Comparison of ENCODE assay signal across 32 cellular contexts in genomic region chr10:51590802-51591201, GRCh38.
"Had no signal": no experiment of that assay in that cellular context is flagged by ENCODE, and none has a peak within 500 bp of the region (broad histone marks: within the 10 kb centered on the region; RNA-seq: fewer than 3 reads in every experiment).

No MANE protein-coding gene starts in this region.

- DNase-seq: activated CD4-positive, alpha-beta memory T cell treated with anti-CD3 and anti-CD28 coated beads, Interleukin-2, amount 10 ng/mL, durations not matched to agents 7 days and 5 days; activated CD4-positive, alpha-beta T cell treated with anti-CD3 and anti-CD28 coated beads for 36 hours; activated CD4-positive, alpha-beta T cell treated with anti-CD3 and anti-CD28 coated beads, Interleukin-2, amount 10 ng/mL, durations not matched to agents 24 days and 14 days; activated CD4-positive, CD25-positive, alpha-beta regulatory T cell; activated CD4-positive, CD25-positive, alpha-beta regulatory T cell treated with anti-CD3 and anti-CD28 coated beads, Interleukin-2, amount 50 U/mL, for 72 hours; activated CD8-positive, alpha-beta memory T cell treated with anti-CD3 and anti-CD28 coated beads, Interleukin-2, amount 50 U/mL, for 48 hours; activated gamma-delta T cell; activated naive CD4-positive, alpha-beta T cell treated with anti-CD3 and anti-CD28 coated beads, Interleukin-2, amount 50 U/mL, for 16 hours; activated naive CD4-positive, alpha-beta T cell treated with Interleukin-2 at 50 U/mL for 16 hours; activated T-cell treated with anti-CD3 and anti-CD28 coated beads for 4 hours; activated T-cell treated with anti-CD3 and anti-CD28 coated beads, Interleukin-2, amount 50 U/mL, for 24 hours; activated T-cell treated with anti-CD3 and anti-CD28 coated beads, Interleukin-2, amount 50 U/mL, for 72 hours; amniotic stem cell; anterior cingulate cortex; caudate nucleus; cortex of kidney; dermis blood vessel endothelial cell; effector CD4-positive, alpha-beta T cell; effector memory CD8-positive, alpha-beta T cell; erythroblast; foreskin keratinocyte; gastrocnemius medialis; glutamatergic neuron; heart left ventricle; T-helper 17 cell; T1000; WERI-Rb-1 had no signal

- H3K4me3 ChIP-seq: esophagus muscularis mucosa, gastrocnemius medialis, heart left ventricle had no signal

- H3K4me3 Mint-ChIP-seq: activated CD4-positive, alpha-beta memory T cell treated with anti-CD3 and anti-CD28 coated beads, Interleukin-2, amount 10 ng/mL, durations not matched to agents 7 days and 5 days; activated CD4-positive, alpha-beta T cell treated with anti-CD3 and anti-CD28 coated beads for 36 hours; activated CD4-positive, alpha-beta T cell treated with anti-CD3 and anti-CD28 coated beads, Interleukin-2, amount 10 ng/mL, durations not matched to agents 24 days and 14 days; activated naive CD8-positive, alpha-beta T cell; activated T-cell treated with anti-CD3 and anti-CD28 coated beads, Interleukin-2, amount 50 U/mL, for 24 hours; activated T-cell treated with anti-CD3 and anti-CD28 coated beads, Interleukin-2, amount 50 U/mL, for 72 hours; effector memory CD8-positive, alpha-beta T cell; T-helper 17 cell; T-helper 2 cell treated with Interferon-gamma antibody and Interleukin-4, amounts not matched to agents 5 μg/mL and 100 μg/mL, for 36 hours had no signal

- FAIRE-seq: astrocyte, colon had no signal

- H3K36me3 ChIP-seq: esophagus muscularis mucosa, gastrocnemius medialis, heart left ventricle, WERI-Rb-1 had no signal

- H3K9me3 ChIP-seq: esophagus muscularis mucosa, gastrocnemius medialis, heart left ventricle had no signal

- H3K9me3 Mint-ChIP-seq: activated CD4-positive, alpha-beta memory T cell treated with anti-CD3 and anti-CD28 coated beads, Interleukin-2, amount 10 ng/mL, durations not matched to agents 7 days and 5 days; activated CD4-positive, alpha-beta T cell treated with anti-CD3 and anti-CD28 coated beads, Interleukin-2, amount 10 ng/mL, durations not matched to agents 24 days and 14 days; activated T-cell treated with anti-CD3 and anti-CD28 coated beads, Interleukin-2, amount 50 U/mL, for 24 hours; activated T-cell treated with anti-CD3 and anti-CD28 coated beads, Interleukin-2, amount 50 U/mL, for 72 hours; effector memory CD8-positive, alpha-beta T cell; T-helper 2 cell treated with Interferon-gamma antibody and Interleukin-4, amounts not matched to agents 5 μg/mL and 100 μg/mL, for 36 hours had no signal

- ATAC-seq: activated CD4-positive, alpha-beta T cell treated with anti-CD3 and anti-CD28 coated beads for 36 hours; activated T-cell treated with anti-CD3 and anti-CD28 coated beads, Interleukin-2, amount 50 U/mL, for 72 hours; effector memory CD8-positive, alpha-beta T cell; foreskin keratinocyte; gastrocnemius medialis; heart left ventricle; T-helper 17 cell had no signal

- H3K4me1 ChIP-seq: esophagus muscularis mucosa, foreskin keratinocyte, gastrocnemius medialis, heart left ventricle had no signal

- H3K4me1 Mint-ChIP-seq: activated CD4-positive, alpha-beta memory T cell treated with anti-CD3 and anti-CD28 coated beads, Interleukin-2, amount 10 ng/mL, durations not matched to agents 7 days and 5 days; activated CD4-positive, alpha-beta T cell treated with anti-CD3 and anti-CD28 coated beads for 36 hours; activated CD4-positive, alpha-beta T cell treated with anti-CD3 and anti-CD28 coated beads, Interleukin-2, amount 10 ng/mL, durations not matched to agents 24 days and 14 days; T-helper 17 cell had no signal

- H3K27me3 ChIP-seq: esophagus muscularis mucosa, foreskin keratinocyte, gastrocnemius medialis, heart left ventricle had no signal

- H3K36me3 Mint-ChIP-seq: activated naive CD8-positive, alpha-beta T cell had no signal

- H3K27me3 Mint-ChIP-seq: activated CD4-positive, alpha-beta memory T cell treated with anti-CD3 and anti-CD28 coated beads, Interleukin-2, amount 10 ng/mL, durations not matched to agents 7 days and 5 days; activated CD4-positive, alpha-beta T cell treated with anti-CD3 and anti-CD28 coated beads, Interleukin-2, amount 10 ng/mL, durations not matched to agents 24 days and 14 days; activated naive CD8-positive, alpha-beta T cell; effector memory CD8-positive, alpha-beta T cell; T-helper 17 cell had no signal

- H3K27ac Mint-ChIP-seq: activated CD4-positive, alpha-beta memory T cell treated with anti-CD3 and anti-CD28 coated beads, Interleukin-2, amount 10 ng/mL, durations not matched to agents 7 days and 5 days; activated CD4-positive, alpha-beta T cell treated with anti-CD3 and anti-CD28 coated beads for 36 hours; activated CD4-positive, alpha-beta T cell treated with anti-CD3 and anti-CD28 coated beads, Interleukin-2, amount 10 ng/mL, durations not matched to agents 24 days and 14 days; activated naive CD8-positive, alpha-beta T cell; activated T-cell treated with anti-CD3 and anti-CD28 coated beads, Interleukin-2, amount 50 U/mL, for 24 hours; activated T-cell treated with anti-CD3 and anti-CD28 coated beads, Interleukin-2, amount 50 U/mL, for 72 hours; effector memory CD8-positive, alpha-beta T cell; T-helper 17 cell; T-helper 2 cell treated with Interferon-gamma antibody and Interleukin-4, amounts not matched to agents 5 μg/mL and 100 μg/mL, for 36 hours had no signal

- H3K27ac ChIP-seq: esophagus muscularis mucosa, foreskin keratinocyte, gastrocnemius medialis, heart left ventricle, WERI-Rb-1 had no signal
